1 cellular context compared by ENCODE assay signal in genomic region chr18:7111134-7111533, GRCh38.
TF ChIP-seq lines count a peak whose summit lies in the region.

No MANE protein-coding gene starts in this region.

TF ChIP-seq in IMR-90, 13 proteins besides CTCF, POLR2A, EP300 and RAD21:
- TF ChIP-seq MAFK (IDR thresholded peaks at IDR 0.05; ENCODE audit: low read depth, low read length) = peak; percentile 52; the same call in 1 of the 2 replicates
- TF ChIP-seq FOS (IDR thresholded peaks at IDR 0.05; ENCODE audit: low read depth, low read length) = no peak
TF ChIP-seq in IMR-90: peak in this region for 1.
